8 cellular contexts compared by ENCODE assay signal in genomic region chr19:45506246-45506990, GRCh38. TPM values are rescaled to one million over a fixed set of nuclear protein-coding genes. Genes with fewer than 3 reads are reported as not detected.
DNase-seq lines count a peak whose midpoint lies in the region; ATAC-seq and TF ChIP-seq lines count a peak whose summit lies in the region.

No MANE protein-coding gene starts in this region.

- DNase-seq in DMS153 treated with DMSO at 0.1 percent for 48 hours (lab: John Stamatoyannopoulos, UW; ENCODE audit: unreplicated experiment): peak; percentile 84
- peak; percentile 97 for DNase-seq in OCI-LY7 (ENCODE audit: low spot score)
- peak; percentile 98 for DNase-seq in activated T-cell treated with anti-CD3 and anti-CD28 coated beads for 48 hours (ENCODE audit: low read depth)
- peak; percentile 93 to 98 for DNase-seq in stimulated activated CD8-positive, alpha-beta memory T cell treated with anti-CD3 and anti-CD28 coated beads, Interleukin-7, amount 100 ng/mL, for 1 hour (ENCODE audit: low read depth in 2 of 2)

- intact Hi-C loops in OCI-LY7 (cut with micrococcal nuclease; ENCODE audit: unreplicated experiment): loop anchor here (5.0 kb wide), 2 partner anchors 51 to 136 kb away; no protein-coding TSS in a partner anchor

- peak overlapping the region; percentile 99 for H3K4me2 ChIP-seq in OCI-LY7 (ENCODE audit: low read length)

- peaks cover 24 to 46% (median 42%) of the 10 kb centered on the region in 3 donors for H3K4me1 Mint-ChIP-seq in IgD-negative memory B cell

- H3K4me3 Mint-ChIP-seq in IgD-negative memory B cell: peak overlapping the region; percentile 91 to 97 (median 96)

- CTCF ChIA-PET in OCI-LY7 (lab: Charles Lee; ENCODE audit: unreplicated experiment): interaction anchor here (0.6 kb wide), 1 partner anchor 52 kb away, joined by 3 read pairs; no protein-coding TSS in a partner anchor

- TSS peak; percentile 69 for BruUV-seq in OCI-LY7 (replicated peaks; lab: Mats Ljungman, UMichigan)

- peak; percentile 59 for ATAC-seq in GM21576 (IDR thresholded peaks at IDR 0.05; ENCODE audit: unreplicated experiment)

- peaks cover 31% of the 10 kb centered on the region for H3K4me1 ChIP-seq in OCI-LY7 (ENCODE audit: insufficient read depth, low read length, poor library complexity, severe bottlenecking)
- H3K4me1 ChIP-seq in esophagus (ENCODE audit: control insufficient read depth in 2 of 2, insufficient read depth in 2 of 2, low read length in 1 of 2): peaks cover 0 to 3% of the 10 kb centered on the region in 2 donors
- peaks cover 20% of the 10 kb centered on the region for H3K4me1 ChIP-seq in muscle layer of colon (ENCODE audit: insufficient read depth, low read length)

- no peaks in the 10 kb centered on the region for H4K20me1 ChIP-seq in OCI-LY7 (ENCODE audit: insufficient read depth, low read length)

- peaks cover 3% of the 10 kb centered on the region for H3K36me3 Mint-ChIP-seq in IgD-negative memory B cell

- H3K27ac ChIP-seq in OCI-LY7 (ENCODE audit: low read depth, low read length, poor library complexity, severe bottlenecking) (peak overlapping the region; percentile 85), esophagus (ENCODE audit: low read depth in 2 of 2, low read length in 1 of 2) (peak overlapping the region; percentile 87 to 98), muscle layer of colon (ENCODE audit: low read depth, low read length) (peak overlapping the region; percentile 94)

- POLR2A ChIA-PET in OCI-LY7 (lab: Charles Lee): no interaction called here

- H3K9me3 ChIP-seq in OCI-LY7 (ENCODE audit: low read length): no peaks in the 10 kb centered on the region
- H3K9me3 ChIP-seq in esophagus (ENCODE audit: control insufficient read depth in 2 of 2, insufficient read depth in 1 of 2, low read depth in 1 of 2, low read length in 1 of 2): no peaks in the 10 kb centered on the region
- H3K9me3 ChIP-seq in muscle layer of colon (ENCODE audit: low read length): no peaks in the 10 kb centered on the region

- H3K79me2 ChIP-seq in OCI-LY7 (ENCODE audit: insufficient read depth, low read depth, low read length): peaks cover 18% of the 10 kb centered on the region

- no peaks in the 10 kb centered on the region for H3K9me3 Mint-ChIP-seq in IgD-negative memory B cell

- H3K9ac ChIP-seq in muscle layer of colon (ENCODE audit: low read length): peak overlapping the region; percentile 100

- H3K36me3 ChIP-seq in OCI-LY7 (ENCODE audit: insufficient read depth, low read length) (no peaks in the 10 kb centered on the region), esophagus (ENCODE audit: control insufficient read depth in 2 of 2, insufficient read depth in 2 of 2, low read length in 1 of 2) (no peaks in the 10 kb centered on the region), muscle layer of colon (ENCODE audit: insufficient read depth, low read length) (no peaks in the 10 kb centered on the region)

- H3K27me3 Mint-ChIP-seq in IgD-negative memory B cell: peaks cover 2% of the 10 kb centered on the region

- peak overlapping the region; percentile 96 to 99 (median 98) for H3K27ac Mint-ChIP-seq in IgD-negative memory B cell

- peak overlapping the region; percentile 88 for H2AFZ ChIP-seq in OCI-LY7 (ENCODE audit: low read length)

- H3K4me3 ChIP-seq in OCI-LY7 (ENCODE audit: low read depth, low read length, poor library complexity, severe bottlenecking) (peak overlapping the region; percentile 92), esophagus (ENCODE audit: low read depth in 1 of 2, low read length in 2 of 2) (peak overlapping the region; percentile 87 to 88), muscle layer of colon (ENCODE audit: low read depth in 1 of 2, low read length in 2 of 2) (peak overlapping the region; percentile 98)

- peak; percentile 85 for TF ChIP-seq CTCF in OCI-LY7 (conservative IDR thresholded peaks at IDR 0.05; ENCODE audit: low read length)

- H3K27me3 ChIP-seq in esophagus (ENCODE audit: control insufficient read depth in 1 of 2, insufficient read depth in 2 of 2, low read length in 2 of 2) (no peaks in the 10 kb centered on the region), muscle layer of colon (ENCODE audit: control insufficient read depth in 1 of 2, insufficient read depth in 2 of 2, low read length in 2 of 2) (no peaks in the 10 kb centered on the region)

- H3K9me2 ChIP-seq in OCI-LY7 (ENCODE audit: insufficient read depth, low read length): no peaks in the 10 kb centered on the region

- whole genome bisulfite sequencing in esophagus, 2 donors: 1% methylated on average over 27 to 47 of the region's 47 CpGs

RNA-seq across cellular contexts. Expression of gene VASP, which starts 0.9 kb away (rescaled TPM):
- polyA plus RNA-seq in IgD-negative memory B cell (111 TPM), esophagus (10 to 100 TPM; 35.5 to 36.5 TPM)
- total RNA-seq in OCI-LY7 (2014; rRNA removed; shearing (Covaris generic)): 37.4 and 62.8 TPM in 2 replicates
- total RNA-seq in OCI-LY7 (2022): 39.6 and 51.6 TPM in 2 replicates

RNA-seq across cellular contexts. Expression of gene PPM1N, which starts 8.2 kb away (rescaled TPM):
- polyA plus RNA-seq in IgD-negative memory B cell (4.0 TPM), esophagus (1 to 10 TPM; 2.3 to 2.5 TPM)
- 1.4 and 1.6 TPM in 2 replicates for total RNA-seq in OCI-LY7 (2014; rRNA removed; shearing (Covaris generic))
- 2.8 and 2.9 TPM in 2 replicates for total RNA-seq in OCI-LY7 (2022)

RNA-seq across cellular contexts. Expression of gene RTN2, which starts 9.6 kb away (rescaled TPM):
- polyA plus RNA-seq in IgD-negative memory B cell (0.71 TPM), esophagus (1 to 10 TPM; 2.4 to 5.1 TPM)
- 1.5 and 8.6 TPM in 2 replicates for total RNA-seq in OCI-LY7 (2014; rRNA removed; shearing (Covaris generic))
- total RNA-seq in OCI-LY7 (2022): 7.6 and 9.1 TPM in 2 replicates

RNA-seq across cellular contexts. Expression of gene FOSB, which starts 38.6 kb away (rescaled TPM):
- polyA plus RNA-seq in IgD-negative memory B cell (48.1 TPM), esophagus (10 to 100 TPM in 1 of 2 donors, 1 to 10 TPM in 1; 1.1 to 13.8 TPM)
- 1.2 and 2.3 TPM in 2 replicates for total RNA-seq in OCI-LY7 (2014; rRNA removed; shearing (Covaris generic))
- 2.1 and 2.4 TPM in 2 replicates for total RNA-seq in OCI-LY7 (2022)

Comparison
In these comparisons a context has a peak if more than half of its experiments do, and no peak if none do; other contexts are left out.
1. Peak in every context shown above with its lines: DNase-seq, ATAC-seq, H3K4me3 ChIP-seq and H3K27ac ChIP-seq.